ENCODE assay signal across 9 cellular contexts in genomic region chr1:20165522-20165951, GRCh38. TPM values are rescaled to one million over a fixed set of nuclear protein-coding genes. Genes with fewer than 3 reads are reported as not detected.
DNase-seq lines count a peak whose midpoint lies in the region; ATAC-seq and TF ChIP-seq lines count a peak whose summit lies in the region.
"Had no signal": no experiment of that assay in that cellular context is flagged by ENCODE, and none has a peak within 500 bp of the region (broad histone marks: within the 10 kb centered on the region; RNA-seq: fewer than 3 reads in every experiment).

No MANE protein-coding gene starts in this region.

- no peaks in the 10 kb centered on the region for H3K79me2 ChIP-seq in neural progenitor cell (ENCODE audit: low read depth)

- peaks cover 11% of the 10 kb centered on the region for H3K4me1 Mint-ChIP-seq in neural progenitor cell

- no peaks in the 10 kb centered on the region for H3K36me3 Mint-ChIP-seq in neural progenitor cell

- in situ Hi-C loops in brain microvascular endothelial cell (cut with HindIII; ENCODE audit: low pct_ligation_motif_present, low sequenced_read_pairs) = no loop called here

- no peak overlapping the region for H2AFZ ChIP-seq in neural progenitor cell (replicated peaks)

- TF ChIP-seq EP300 in tibial nerve (IDR thresholded peaks at IDR 0.05) = no peak

- H3K27ac Mint-ChIP-seq in neural progenitor cell = no peak overlapping the region
- H3K27ac Mint-ChIP-seq: B cell had no signal

- H3K27ac ChIP-seq in brain microvascular endothelial cell = no peak overlapping the region
- H3K27ac ChIP-seq in neural progenitor cell = no peak overlapping the region
- H3K27ac ChIP-seq in tibial nerve = no peak overlapping the region

- H3K36me3 ChIP-seq in brain microvascular endothelial cell (replicated peaks) (no peaks in the 10 kb centered on the region), neural progenitor cell (no peaks in the 10 kb centered on the region), tibial nerve (no peaks in the 10 kb centered on the region)

- no peak overlapping the region for H3K9ac ChIP-seq in neural progenitor cell

- TF ChIP-seq POLR2A in tibial nerve (IDR thresholded peaks at IDR 0.05) = no peak

- no peaks in the 10 kb centered on the region for H4K20me1 ChIP-seq in neural progenitor cell (ENCODE audit: low read depth)

- peaks cover 5% of the 10 kb centered on the region for H3K27me3 Mint-ChIP-seq in neural progenitor cell (ENCODE audit: insufficient read depth, low read depth)

- H3K9me3 Mint-ChIP-seq in neural progenitor cell = peaks cover 21% of the 10 kb centered on the region

- peak; percentile 2 for DNase-seq in NCI-H1694 treated with DMSO at 0.1 percent for 48 hours (lab: John Stamatoyannopoulos, UW)
- DNase-seq in NCI-H1694 (lab: John Stamatoyannopoulos, UW) = no peak
- peak; percentile 38 for DNase-seq in NAMALWA (ENCODE audit: low spot score)
- DNase-seq in brain microvascular endothelial cell = peak; percentile 21
- peak; percentile 31 for DNase-seq in neural progenitor cell (ENCODE audit: low spot score)
- no peak for DNase-seq in globus pallidus (ENCODE audit: low spot score)
- DNase-seq in tibial nerve (ENCODE audit: low spot score in 2 of 2) = no peak

- H3K4me3 ChIP-seq in brain microvascular endothelial cell (ENCODE audit: low read depth, low read length) = no peak overlapping the region
- no peak overlapping the region for H3K4me3 ChIP-seq in neural progenitor cell
- no peak overlapping the region for H3K4me3 ChIP-seq in tibial nerve

- WGBS in tibial nerve, 2 donors = 90 to 93% methylated on average over 16 of the region's 16 CpGs

- no peak overlapping the region for H3K4me2 ChIP-seq in neural progenitor cell

- H3F3A ChIP-seq in neural progenitor cell (ENCODE audit: low read depth) = no peaks in the 10 kb centered on the region

- no peaks in the 10 kb centered on the region for H3K4me1 ChIP-seq in neural progenitor cell
- H3K4me1 ChIP-seq in tibial nerve = peaks cover 0 to 2% (median 0%) of the 10 kb centered on the region in 4 donors

- peak; percentile 47 for TF ChIP-seq CTCF in brain microvascular endothelial cell (IDR thresholded peaks at IDR 0.05; ENCODE audit: low read depth, low read length, missing control alignments)
- peak; percentile 42 for TF ChIP-seq CTCF in neural progenitor cell (IDR thresholded peaks at IDR 0.05)
- no peak for TF ChIP-seq CTCF in tibial nerve (IDR thresholded peaks at IDR 0.05)

- no peak overlapping the region for H3K4me3 Mint-ChIP-seq in neural progenitor cell
- H3K4me3 Mint-ChIP-seq: B cell had no signal

- no peak for ATAC-seq in HG03457 (IDR thresholded peaks at IDR 0.05; ENCODE audit: unreplicated experiment)

- H3K27me3 ChIP-seq in brain microvascular endothelial cell (replicated peaks) = peaks cover 5% of the 10 kb centered on the region
- H3K27me3 ChIP-seq in neural progenitor cell = no peaks in the 10 kb centered on the region
- peaks cover 0 to 4% of the 10 kb centered on the region in 2 donors for H3K27me3 ChIP-seq in tibial nerve

- H3K9me3 ChIP-seq in neural progenitor cell (ENCODE audit: low read depth) (no peaks in the 10 kb centered on the region), tibial nerve (peaks cover 0 to 36% (median 0%) of the 10 kb centered on the region in 4 donors)

RNA-seq across cellular contexts. Expression of gene UBXN10, which starts 20.4 kb away (rescaled TPM):
- total RNA-seq in neural progenitor cell (ENCODE audit: low replicate concordance) (0.37 and 0.43 TPM in 2 replicates), tibial nerve (under 1 TPM; under 0.01 to 0.84 (median 0.41) TPM)

RNA-seq across cellular contexts. Expression of gene PLA2G2C, which starts 20.8 kb away (rescaled TPM):
- total RNA-seq in neural progenitor cell (ENCODE audit: low replicate concordance) (not detected in 2 replicates), tibial nerve (not detected)
- total RNA-seq: B cell had no signal

RNA-seq across cellular contexts. Expression of gene PLA2G2F, which starts 26.4 kb away (rescaled TPM):
- total RNA-seq in neural progenitor cell (ENCODE audit: low replicate concordance) = not detected in 2 replicates
- total RNA-seq in tibial nerve = not detected
- total RNA-seq: B cell had no signal

RNA-seq across cellular contexts. Expression of gene PLA2G2D, which starts 46.2 kb away (rescaled TPM):
- total RNA-seq in neural progenitor cell (ENCODE audit: low replicate concordance) (not detected in 2 replicates), tibial nerve (not detected)

Comparison
In these comparisons a context has a peak if more than half of its experiments do, and no peak if none do; other contexts are left out.
1. DNase-seq: peak in NCI-H1694 treated with DMSO at 0.1 percent for 48 hours (single experiment), NAMALWA (single experiment), brain microvascular endothelial cell (single experiment) and neural progenitor cell (single experiment); none in NCI-H1694 (single experiment), globus pallidus (single experiment) and tibial nerve (0 of 2).
2. CTCF ChIP-seq: peak in brain microvascular endothelial cell (single experiment) and neural progenitor cell (single experiment); none in tibial nerve (0 of 5).